ENCODE assay signal across 23 cellular contexts in genomic region chr4:60019180-60019579, GRCh38.
"Had no signal": no experiment of that assay in that cellular context is flagged by ENCODE, and none has a peak within 500 bp of the region (broad histone marks: within the 10 kb centered on the region; RNA-seq: fewer than 3 reads in every experiment).

No MANE protein-coding gene starts in this region.

- H3K4me3 ChIP-seq: SJSA1 had no signal

- DNase-seq: activated CD4-positive, alpha-beta memory T cell treated with anti-CD3 and anti-CD28 coated beads for 36 hours; activated CD4-positive, alpha-beta T cell treated with anti-CD3 and anti-CD28 coated beads, Interleukin-2, amount 10 ng/mL, durations not matched to agents 7 days and 5 days; activated CD4-positive, CD25-positive, alpha-beta regulatory T cell; activated CD8-positive, alpha-beta memory T cell treated with anti-CD3 and anti-CD28 coated beads for 24 hours; activated effector memory CD4-positive, alpha-beta T cell treated with anti-CD3 and anti-CD28 coated beads, Interleukin-2, amount 50 U/mL, for 16 hours; activated naive CD4-positive, alpha-beta T cell treated with Interleukin-2 at 50 U/mL for 16 hours; activated T-cell treated with anti-CD3 and anti-CD28 coated beads, Interleukin-2, amount 50 U/mL, for 4 hours; amygdala; Karpas-422; MM.1S; NCI-H1105; NCI-H1436 treated with DMSO at 0.1 percent for 48 hours; NCI-H187; NCI-H2081; NCI-H510A treated with DMSO at 0.1 percent for 48 hours; SHP77; T-helper 9 cell had no signal

- H3K36me3 Mint-ChIP-seq: activated CD4-positive, alpha-beta memory T cell treated with anti-CD3 and anti-CD28 coated beads for 36 hours; activated naive CD4-positive, alpha-beta T cell treated with anti-CD3 and anti-CD28 coated beads, Interleukin-2, amount 50 U/mL, for 72 hours; brain had no signal

- H3K27me3 Mint-ChIP-seq: activated CD4-positive, alpha-beta memory T cell treated with anti-CD3 and anti-CD28 coated beads for 36 hours; activated CD4-positive, alpha-beta T cell treated with anti-CD3 and anti-CD28 coated beads, Interleukin-2, amount 10 ng/mL, durations not matched to agents 7 days and 5 days; brain had no signal

- H3K27me3 ChIP-seq: SJSA1 had no signal

- H3K27ac Mint-ChIP-seq: activated CD4-positive, alpha-beta memory T cell treated with anti-CD3 and anti-CD28 coated beads for 36 hours; activated CD4-positive, alpha-beta T cell treated with anti-CD3 and anti-CD28 coated beads, Interleukin-2, amount 10 ng/mL, durations not matched to agents 7 days and 5 days; activated naive CD4-positive, alpha-beta T cell treated with anti-CD3 and anti-CD28 coated beads, Interleukin-2, amount 50 U/mL, for 72 hours; brain; T-helper 1 cell treated with Interleukin-12 subunit alpha and Interleukin-12 subunit beta and Interleukin-4 antibody, amounts not matched to agents 30 μg/mL and 1 μg/mL, for 36 hours had no signal

- H3K36me3 ChIP-seq: SJSA1 had no signal

- H3K4me3 Mint-ChIP-seq: activated CD4-positive, alpha-beta memory T cell treated with anti-CD3 and anti-CD28 coated beads for 36 hours; activated CD4-positive, alpha-beta T cell treated with anti-CD3 and anti-CD28 coated beads, Interleukin-2, amount 10 ng/mL, durations not matched to agents 7 days and 5 days; activated T-cell treated with anti-CD3 and anti-CD28 coated beads, Interleukin-2, amount 50 U/mL, for 4 hours; brain; T-helper 1 cell treated with Interleukin-12 subunit alpha and Interleukin-12 subunit beta and Interleukin-4 antibody, amounts not matched to agents 30 μg/mL and 1 μg/mL, for 36 hours had no signal

- H3K27ac ChIP-seq: RWPE1, SJSA1 had no signal

- H3K4me1 ChIP-seq: SJSA1 had no signal

- H3K9me3 ChIP-seq: SJSA1 had no signal

- H3K9me3 Mint-ChIP-seq: activated CD4-positive, alpha-beta T cell treated with anti-CD3 and anti-CD28 coated beads, Interleukin-2, amount 10 ng/mL, durations not matched to agents 7 days and 5 days; activated naive CD4-positive, alpha-beta T cell treated with anti-CD3 and anti-CD28 coated beads, Interleukin-2, amount 50 U/mL, for 72 hours; T-helper 1 cell treated with Interleukin-12 subunit alpha and Interleukin-12 subunit beta and Interleukin-4 antibody, amounts not matched to agents 30 μg/mL and 1 μg/mL, for 36 hours had no signal

- H3K4me1 Mint-ChIP-seq: activated CD4-positive, alpha-beta T cell treated with anti-CD3 and anti-CD28 coated beads, Interleukin-2, amount 10 ng/mL, durations not matched to agents 7 days and 5 days had no signal

- ATAC-seq: activated naive CD4-positive, alpha-beta T cell treated with anti-CD3 and anti-CD28 coated beads, Interleukin-2, amount 50 U/mL, for 72 hours; activated T-cell treated with anti-CD3 and anti-CD28 coated beads, Interleukin-2, amount 50 U/mL, for 4 hours; Panc1 had no signal
